Comparison of ENCODE assay signal across 28 cellular contexts in the genomic region with DNA sequence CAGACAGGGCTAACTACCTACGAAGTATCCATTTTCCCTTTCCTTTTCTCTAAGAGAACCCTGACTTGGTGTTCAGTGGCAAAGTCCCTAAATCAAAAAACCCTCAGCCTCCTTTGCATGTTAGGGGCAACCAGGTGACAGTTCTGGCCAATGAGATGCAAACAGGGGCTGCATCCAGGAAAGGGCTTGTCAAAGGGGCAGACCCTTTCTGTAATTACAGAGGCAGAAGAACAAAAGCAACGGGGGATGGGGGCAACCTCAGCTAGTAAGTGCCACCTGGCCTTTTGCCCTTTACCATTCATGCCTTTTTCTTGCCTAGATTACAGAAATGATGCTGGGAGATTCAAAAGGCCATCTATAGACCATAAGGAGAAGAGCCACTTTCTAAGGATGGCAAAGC. TPM values are rescaled to one million over a fixed set of nuclear protein-coding genes. Genes with fewer than 3 reads are reported as not detected.
DNase-seq lines count a peak whose midpoint lies in the region; ATAC-seq and TF ChIP-seq lines count a peak whose summit lies in the region.
"Had no signal": no experiment of that assay in that cellular context is flagged by ENCODE, and none has a peak within 500 bp of the region (broad histone marks: within the 10 kb centered on the region; RNA-seq: fewer than 3 reads in every experiment).

No MANE protein-coding gene starts in this region.

- DNase-seq in NCI-H2107 treated with DMSO at 0.1 percent for 48 hours (lab: John Stamatoyannopoulos, UW; ENCODE audit: unreplicated experiment) (peak; percentile 41), NCI-H2107 (lab: John Stamatoyannopoulos, UW) (no peak), GM23338 (ENCODE audit: low spot score) (peak; percentile 49), NCI-H526 (lab: John Stamatoyannopoulos, UW) (peak; percentile 49 to 81), neural crest cell (ENCODE audit: low read depth, low spot score) (no peak), CD1c-positive myeloid dendritic cell (ENCODE audit: extremely low spot score) (no peak)
- DNase-seq in activated T-cell treated with anti-CD3 and anti-CD28 coated beads, Interleukin-2, amount 50 U/mL, for 24 hours, result no peak
- DNase-seq: activated T-cell treated with anti-CD3 and anti-CD28 coated beads, Interleukin-2, amount 50 U/mL, for 4 hours; CD8-positive, alpha-beta memory T cell; DMS53; GDM1; H7; IMR-90; left ventricle myocardium superior; naive B cell; OCI-M1; SK-N-SH; stimulated activated CD8-positive, alpha-beta memory T cell treated with anti-CD3 and anti-CD28 coated beads, Interleukin-4, amount 100 ng/mL, for 48 hours; stomach; T-helper 2 cell; thyroid gland had no signal

- H2AFZ ChIP-seq in GM23338, result peak overlapping the region; percentile 83

- H3K4me2 ChIP-seq in GM23338, result peak overlapping the region; percentile 51; the same call in 1 of the 2 replicates
- H3K4me2 ChIP-seq: SK-N-SH had no signal

- H3F3A ChIP-seq in GM23338 (replicated peaks; ENCODE audit: low read depth), result no peaks in the 10 kb centered on the region

- H3K27ac ChIP-seq in GM23338 (ENCODE audit: low read depth), result no peak overlapping the region
- H3K27ac ChIP-seq: stomach, thyroid gland had no signal

- H3K36me3 Mint-ChIP-seq in GM23338 (ENCODE audit: low read depth) (no peaks in the 10 kb centered on the region), neural crest cell (ENCODE audit: low read depth) (no peaks in the 10 kb centered on the region)
- no peaks in the 10 kb centered on the region for H3K36me3 Mint-ChIP-seq in activated T-cell treated with anti-CD3 and anti-CD28 coated beads, Interleukin-2, amount 50 U/mL, for 24 hours (ENCODE audit: low read depth)
- H3K36me3 Mint-ChIP-seq: CD8-positive, alpha-beta memory T cell; mesothelial cell of epicardium; naive B cell had no signal

- no peaks in the 10 kb centered on the region for H3K27me3 ChIP-seq in GM23338 (ENCODE audit: insufficient read depth)
- H3K27me3 ChIP-seq: stomach, thyroid gland had no signal

- ATAC-seq in GM23338 (peak; percentile 67), HG02870 (IDR thresholded peaks at IDR 0.05; ENCODE audit: unreplicated experiment) (no peak)
- ATAC-seq: activated T-cell treated with anti-CD3 and anti-CD28 coated beads, Interleukin-2, amount 50 U/mL, for 4 hours had no signal

- H3K9me3 Mint-ChIP-seq in GM23338 (no peaks in the 10 kb centered on the region; the same call in 2 of the 3 replicates), neural crest cell (peaks cover 3% of the 10 kb centered on the region)
- H3K9me3 Mint-ChIP-seq in activated T-cell treated with anti-CD3 and anti-CD28 coated beads, Interleukin-2, amount 50 U/mL, for 24 hours, result no peaks in the 10 kb centered on the region
- H3K9me3 Mint-ChIP-seq: activated T-cell treated with anti-CD3 and anti-CD28 coated beads, Interleukin-2, amount 50 U/mL, for 4 hours; CD8-positive, alpha-beta memory T cell; central memory CD8-positive, alpha-beta T cell; mesothelial cell of epicardium had no signal

- H3K27ac Mint-ChIP-seq in GM23338 (no peak overlapping the region), neural crest cell (ENCODE audit: unreplicated experiment) (peak overlapping the region; percentile 2)
- no peak overlapping the region for H3K27ac Mint-ChIP-seq in activated T-cell treated with anti-CD3 and anti-CD28 coated beads, Interleukin-2, amount 50 U/mL, for 24 hours
- H3K27ac Mint-ChIP-seq: mesothelial cell of epicardium had no signal

- peaks cover 31% of the 10 kb centered on the region for H3K4me1 Mint-ChIP-seq in GM23338
- peaks cover 64% of the 10 kb centered on the region for H3K4me1 Mint-ChIP-seq in neural crest cell
- no peaks in the 10 kb centered on the region for H3K4me1 Mint-ChIP-seq in activated T-cell treated with anti-CD3 and anti-CD28 coated beads, Interleukin-2, amount 50 U/mL, for 24 hours (ENCODE audit: low read depth)
- H3K4me1 Mint-ChIP-seq: CD8-positive, alpha-beta memory T cell; central memory CD8-positive, alpha-beta T cell; mesothelial cell of epicardium had no signal

- no peaks in the 10 kb centered on the region for H4K20me1 ChIP-seq in GM23338 (replicated peaks; ENCODE audit: insufficient read depth)

- H3K36me3 ChIP-seq in GM23338 (ENCODE audit: insufficient read depth), result no peaks in the 10 kb centered on the region
- H3K36me3 ChIP-seq: stomach, thyroid gland had no signal

- H3K4me3 Mint-ChIP-seq in GM23338 (no peak overlapping the region; the same call in 2 of the 3 replicates), neural crest cell (peak overlapping the region; percentile 6)
- H3K4me3 Mint-ChIP-seq in activated T-cell treated with anti-CD3 and anti-CD28 coated beads, Interleukin-2, amount 50 U/mL, for 24 hours, result no peak overlapping the region
- H3K4me3 Mint-ChIP-seq: activated T-cell treated with anti-CD3 and anti-CD28 coated beads, Interleukin-2, amount 50 U/mL, for 4 hours; CD8-positive, alpha-beta memory T cell; central memory CD8-positive, alpha-beta T cell; mesothelial cell of epicardium; naive B cell had no signal

- peaks cover 4% of the 10 kb centered on the region for H3K27me3 Mint-ChIP-seq in GM23338 (ENCODE audit: insufficient read depth, low read depth, poor library complexity)
- H3K27me3 Mint-ChIP-seq in neural crest cell (ENCODE audit: low read depth), result no peaks in the 10 kb centered on the region
- H3K27me3 Mint-ChIP-seq in activated T-cell treated with anti-CD3 and anti-CD28 coated beads, Interleukin-2, amount 50 U/mL, for 24 hours, result no peaks in the 10 kb centered on the region
- H3K27me3 Mint-ChIP-seq: central memory CD8-positive, alpha-beta T cell; naive B cell had no signal

- peaks cover 15% of the 10 kb centered on the region for H3K4me1 ChIP-seq in GM23338 (ENCODE audit: insufficient read depth)
- H3K4me1 ChIP-seq: stomach had no signal

- peaks cover 3% of the 10 kb centered on the region for H3K9me2 ChIP-seq in GM23338 (ENCODE audit: insufficient read depth)
- H3K9me2 ChIP-seq: SK-N-SH had no signal

- H3K4me3 ChIP-seq in GM23338, result no peak overlapping the region
- H3K4me3 ChIP-seq: stomach, thyroid gland had no signal

- TF ChIP-seq CTCF in GM23338 (conservative IDR thresholded peaks at IDR 0.05; ENCODE audit: low read depth in 2 of 2), result no peak
- no peak for TF ChIP-seq CTCF in neural crest cell (conservative IDR thresholded peaks at IDR 0.05)

- no peaks in the 10 kb centered on the region for H3K79me2 ChIP-seq in GM23338 (replicated peaks; ENCODE audit: insufficient read depth)

TF ChIP-seq in GM23338, 12 proteins besides CTCF, POLR2A, EP300 and RAD21:
- TF ChIP-seq EZH2phosphoT487 (IDR thresholded peaks at IDR 0.05; ENCODE audit: unreplicated experiment), result no peak
- TF ChIP-seq EZH2 (IDR thresholded peaks at IDR 0.05; ENCODE audit: low read depth, unreplicated experiment), result no peak
- TF ChIP-seq, protein P1, sequence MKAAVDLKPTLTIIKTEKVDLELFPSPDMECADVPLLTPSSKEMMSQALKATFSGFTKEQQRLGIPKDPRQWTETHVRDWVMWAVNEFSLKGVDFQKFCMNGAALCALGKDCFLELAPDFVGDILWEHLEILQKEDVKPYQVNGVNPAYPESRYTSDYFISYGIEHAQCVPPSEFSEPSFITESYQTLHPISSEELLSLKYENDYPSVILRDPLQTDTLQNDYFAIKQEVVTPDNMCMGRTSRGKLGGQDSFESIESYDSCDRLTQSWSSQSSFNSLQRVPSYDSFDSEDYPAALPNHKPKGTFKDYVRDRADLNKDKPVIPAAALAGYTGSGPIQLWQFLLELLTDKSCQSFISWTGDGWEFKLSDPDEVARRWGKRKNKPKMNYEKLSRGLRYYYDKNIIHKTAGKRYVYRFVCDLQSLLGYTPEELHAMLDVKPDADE (IDR thresholded peaks at IDR 0.05), result no peak
- TF ChIP-seq STAT1 (IDR thresholded peaks at IDR 0.05; ENCODE audit: unreplicated experiment), result no peak
- TF ChIP-seq NANOG (IDR thresholded peaks at IDR 0.05; ENCODE audit: borderline replicate concordance), result no peak
TF ChIP-seq in GM23338: peak in this region for 0.

RNA-seq across cellular contexts. Expression of a gene that starts 34.4 kb away (rescaled TPM):
- 356 and 359 TPM in 2 replicates for total RNA-seq in GM23338 (2014; rRNA removed; shearing (Covaris generic))
- polyA plus RNA-seq in GM23338 (2016; fragmentation: Nextera tagmentation; extraction: Ambion mirVana), result 240 and 254 TPM in 2 replicates
- total RNA-seq in neural crest cell, result 522 and 529 TPM in 2 replicates

RNA-seq across cellular contexts. Expression of a gene that starts 43.3 kb away (rescaled TPM):
- total RNA-seq in GM23338 (2014; rRNA removed; shearing (Covaris generic)), result not detected in 2 replicates
- not detected in 2 replicates for polyA plus RNA-seq in GM23338 (2016; fragmentation: Nextera tagmentation; extraction: Ambion mirVana)
- total RNA-seq in neural crest cell, result not detected in 2 replicates
- total RNA-seq: activated CD8-positive, alpha-beta memory T cell treated with anti-CD3 and anti-CD28 coated beads for 36 hours; activated T-cell treated with anti-CD3 and anti-CD28 coated beads, Interleukin-2, amount 50 U/mL, for 4 hours; CD8-positive, alpha-beta memory T cell; dermis microvascular lymphatic vessel endothelial cell; H7; IMR-90; left ventricle myocardium superior; mesothelial cell of epicardium; omental fat pad; stomach; thyroid gland had no signal
- polyA plus RNA-seq: adipose tissue; CD8-positive, alpha-beta memory T cell; IMR-90; SK-N-SH; stomach had no signal

Comparison
In these comparisons a context has a peak if more than half of its experiments do, and no peak if none do; other contexts are left out.
1. DNase-seq: peak in NCI-H2107 treated with DMSO at 0.1 percent for 48 hours (single experiment), GM23338 (single experiment) and NCI-H526 (2 of 2); none in NCI-H2107 (single experiment), neural crest cell (single experiment), CD1c-positive myeloid dendritic cell (single experiment) and activated T-cell treated with anti-CD3 and anti-CD28 coated beads, Interleukin-2, amount 50 U/mL, for 24 hours (single experiment).